Comparison of ENCODE assay signal across 9 cellular contexts in the genomic region with DNA sequence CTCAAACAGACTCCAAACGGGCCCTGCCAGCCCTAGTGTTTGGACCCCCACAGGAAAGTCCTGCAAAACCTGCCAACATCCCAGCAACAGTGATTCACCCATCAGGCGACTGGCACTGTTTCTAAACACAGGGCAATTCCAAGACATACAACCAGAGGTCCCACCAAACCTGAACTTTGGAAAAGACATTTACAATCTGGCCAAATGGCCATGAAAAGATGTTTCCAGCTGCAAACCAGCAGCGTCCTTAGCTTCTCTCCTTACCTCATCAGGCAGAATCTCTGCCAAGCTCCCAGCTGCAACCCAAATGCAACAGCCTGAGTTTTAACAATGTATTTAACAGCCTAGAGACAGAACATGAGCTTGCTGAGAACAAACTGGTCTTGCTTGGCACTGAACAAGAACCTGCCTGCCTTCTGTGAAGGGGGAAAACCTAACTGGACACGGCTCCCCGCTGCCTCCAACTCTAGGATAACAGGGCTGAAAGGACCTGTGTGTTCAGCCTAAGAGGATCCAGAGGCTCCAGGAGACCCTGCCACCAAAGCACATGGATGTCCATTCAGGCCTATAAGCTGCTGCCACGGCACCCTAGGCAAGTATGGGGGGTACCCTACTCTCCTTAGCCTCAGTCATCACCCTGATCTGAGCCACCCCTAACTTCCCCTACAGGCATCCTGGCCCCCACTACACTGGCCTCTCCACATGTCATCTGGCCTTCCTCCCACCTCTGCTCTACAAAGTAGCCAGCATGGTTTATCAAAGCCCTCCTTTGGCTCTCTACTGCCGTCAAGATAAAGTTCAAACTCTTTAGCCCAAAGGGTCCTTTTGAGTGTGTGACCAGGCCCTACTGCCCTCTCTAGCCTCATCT. TPM values are rescaled to one million over a fixed set of nuclear protein-coding genes. Genes with fewer than 3 reads are reported as not detected.
DNase-seq lines count a peak whose midpoint lies in the region; ATAC-seq and TF ChIP-seq lines count a peak whose summit lies in the region.
"Had no signal": no experiment of that assay in that cellular context is flagged by ENCODE, and none has a peak within 500 bp of the region (broad histone marks: within the 10 kb centered on the region; RNA-seq: fewer than 3 reads in every experiment).

No MANE protein-coding gene starts in this region.

- in situ Hi-C loops in IMR-90 (cut with MboI; ENCODE audit: low sequenced_read_pairs): no loop called here

- no peak overlapping the region for H3K27ac Mint-ChIP-seq in CD14-positive monocyte
- no peak overlapping the region for H3K27ac Mint-ChIP-seq in activated CD8-positive, alpha-beta T cell treated with anti-CD3 and anti-CD28 coated beads for 36 hours
- no peak overlapping the region for H3K27ac Mint-ChIP-seq in activated T-helper 1 cell treated with anti-CD3 and anti-CD28 coated beads, Interleukin-12 subunit alpha, Interleukin-12 subunit beta, Interleukin-2, Interleukin-4 antibody, amounts not matched to agents 30 ng/mL and 10 ng/mL and 1 ng/mL, durations not matched to agents 14 hours and 24 hours and 36 hours

- H2BK20ac ChIP-seq in IMR-90 (ENCODE audit: low read depth, low read length): no peak overlapping the region

- TF ChIP-seq POLR2A in IMR-90 (IDR thresholded peaks at IDR 0.05; ENCODE audit: low read depth, low read length): no peak
- TF ChIP-seq POLR2A in ovary (IDR thresholded peaks at IDR 0.05): no peak

- H2BK120ac ChIP-seq in IMR-90 (ENCODE audit: low read depth, low read length): no peak overlapping the region

- POLR2A ChIA-PET in IMR-90 (lab: Charles Lee; ENCODE audit: unreplicated experiment): no interaction called here
- POLR2A ChIA-PET in activated CD8-positive, alpha-beta T cell treated with anti-CD3 and anti-CD28 coated beads for 36 hours (lab: Charles Lee): no interaction called here

- H3K4me1 ChIP-seq in IMR-90 (ENCODE audit: control insufficient read depth, insufficient read depth, low read length) (peaks cover 42% of the 10 kb centered on the region), ovary (ENCODE audit: insufficient read depth) (peaks cover 10% of the 10 kb centered on the region)

- no peak overlapping the region for H2BK15ac ChIP-seq in IMR-90 (ENCODE audit: low read depth, low read length)

- H3K23ac ChIP-seq in IMR-90 (ENCODE audit: low read depth, low read length): peak overlapping the region; percentile 60; the same call in 1 of the 2 replicates

- 50% methylated on average over 2 of the region's 7 CpGs; no CpG with 5 or more reads in 1 of the 2 experiments for WGBS in IMR-90 (ENCODE audit: extremely low coverage in 2 of 2, insufficient read length in 1 of 2), 2 experiments
- WGBS in ovary, 3 donors: 20 to 22% (median 22%) methylated on average over 7 of the region's 7 CpGs

- CTCF ChIA-PET in IMR-90 (lab: Yijun Ruan, JAX): interaction anchor here (0.8 to 1.0 kb wide), 2 partner anchors 32 to 42 kb away, joined by 3 to 4 read pairs; no protein-coding TSS in a partner anchor
- CTCF ChIA-PET in activated CD8-positive, alpha-beta T cell treated with anti-CD3 and anti-CD28 coated beads for 36 hours (lab: Charles Lee): interaction anchor here (8.8 kb wide), 1 partner anchor 17 kb away, joined by 65 read pairs; no protein-coding TSS in a partner anchor

- peaks cover 13 to 24% (median 21%) of the 10 kb centered on the region in 3 donors for H3K27me3 Mint-ChIP-seq in CD14-positive monocyte (ENCODE audit: low read depth in 3 of 3)
- peaks cover 7% of the 10 kb centered on the region for H3K27me3 Mint-ChIP-seq in activated CD8-positive, alpha-beta T cell treated with anti-CD3 and anti-CD28 coated beads for 36 hours
- peaks cover 4% of the 10 kb centered on the region for H3K27me3 Mint-ChIP-seq in activated T-helper 1 cell treated with anti-CD3 and anti-CD28 coated beads, Interleukin-12 subunit alpha, Interleukin-12 subunit beta, Interleukin-2, Interleukin-4 antibody, amounts not matched to agents 30 ng/mL and 10 ng/mL and 1 ng/mL, durations not matched to agents 14 hours and 24 hours and 36 hours (ENCODE audit: insufficient read depth)

- peak overlapping the region; percentile 1; the same call in 1 of the 2 replicates for H3K18ac ChIP-seq in IMR-90 (ENCODE audit: low read depth, low read length)

- H2AFZ ChIP-seq in IMR-90 (replicated peaks; ENCODE audit: low read length, poor library complexity): no peak overlapping the region

- peaks cover 48 to 94% of the 10 kb centered on the region in 2 experiments for H3K79me1 ChIP-seq in IMR-90 (ENCODE audit: low read depth in 1 of 2, low read length in 2 of 2)

- intact Hi-C loops in CD14-positive monocyte (cut with micrococcal nuclease) (no loop called here), IMR-90 (cut with micrococcal nuclease) (no loop called here), ovary (cut with DNase I) (loop anchor here in 1 of 4 donors (10.0 kb wide), 1 partner anchor 73 kb away; a partner anchor contains a TSS)
- intact Hi-C loops in activated CD8-positive, alpha-beta T cell treated with anti-CD3 and anti-CD28 coated beads for 36 hours (cut with micrococcal nuclease): no loop called here
- intact Hi-C loops in activated T-helper 1 cell treated with anti-CD3 and anti-CD28 coated beads, Interleukin-12 subunit alpha, Interleukin-12 subunit beta, Interleukin-2, Interleukin-4 antibody, amounts not matched to agents 30 ng/mL and 10 ng/mL and 1 ng/mL, durations not matched to agents 14 hours and 24 hours and 36 hours (cut with micrococcal nuclease): no loop called here

- no peak overlapping the region for H4K91ac ChIP-seq in IMR-90 (ENCODE audit: insufficient read depth, low read depth, low read length)

- H4K8ac ChIP-seq in IMR-90 (ENCODE audit: low read depth in 2 of 2, low read length in 2 of 2): no peak overlapping the region

- no peak overlapping the region for H3K4me3 Mint-ChIP-seq in CD14-positive monocyte
- no peak overlapping the region for H3K4me3 Mint-ChIP-seq in activated CD8-positive, alpha-beta T cell treated with anti-CD3 and anti-CD28 coated beads for 36 hours
- no peak overlapping the region for H3K4me3 Mint-ChIP-seq in activated T-helper 1 cell treated with anti-CD3 and anti-CD28 coated beads, Interleukin-12 subunit alpha, Interleukin-12 subunit beta, Interleukin-2, Interleukin-4 antibody, amounts not matched to agents 30 ng/mL and 10 ng/mL and 1 ng/mL, durations not matched to agents 14 hours and 24 hours and 36 hours

- no peaks in the 10 kb centered on the region for H3K36me3 Mint-ChIP-seq in CD14-positive monocyte
- no peaks in the 10 kb centered on the region for H3K36me3 Mint-ChIP-seq in activated CD8-positive, alpha-beta T cell treated with anti-CD3 and anti-CD28 coated beads for 36 hours (ENCODE audit: low read depth)
- H3K36me3 Mint-ChIP-seq in activated T-helper 1 cell treated with anti-CD3 and anti-CD28 coated beads, Interleukin-12 subunit alpha, Interleukin-12 subunit beta, Interleukin-2, Interleukin-4 antibody, amounts not matched to agents 30 ng/mL and 10 ng/mL and 1 ng/mL, durations not matched to agents 14 hours and 24 hours and 36 hours (ENCODE audit: low read depth): peaks cover 40% of the 10 kb centered on the region

- H4K20me1 ChIP-seq in IMR-90 (ENCODE audit: insufficient read depth, low read length): peaks cover 64% of the 10 kb centered on the region

- H3K4me3 ChIP-seq in IMR-90 (ENCODE audit: insufficient read depth, low read depth, low read length) (no peak overlapping the region), ovary (no peak overlapping the region)

- no peak overlapping the region for H3K56ac ChIP-seq in IMR-90 (ENCODE audit: extremely low read depth, insufficient read depth, low read length)

- H4K5ac ChIP-seq in IMR-90 (ENCODE audit: low read depth, low read length): no peak overlapping the region; the same call in 1 of the 2 replicates

- H3K27ac ChIP-seq in IMR-90 (ENCODE audit: insufficient read depth, low read length): peak overlapping the region; percentile 64; the same call in 1 of the 2 replicates
- H3K27ac ChIP-seq in ovary: no peak overlapping the region

- H3K9me3 Mint-ChIP-seq in CD14-positive monocyte: peaks cover 0 to 3% (median 0%) of the 10 kb centered on the region in 7 donors
- no peaks in the 10 kb centered on the region for H3K9me3 Mint-ChIP-seq in activated CD8-positive, alpha-beta T cell treated with anti-CD3 and anti-CD28 coated beads for 36 hours
- H3K9me3 Mint-ChIP-seq in activated T-helper 1 cell treated with anti-CD3 and anti-CD28 coated beads, Interleukin-12 subunit alpha, Interleukin-12 subunit beta, Interleukin-2, Interleukin-4 antibody, amounts not matched to agents 30 ng/mL and 10 ng/mL and 1 ng/mL, durations not matched to agents 14 hours and 24 hours and 36 hours: no peaks in the 10 kb centered on the region

- H3K14ac ChIP-seq in IMR-90 (replicated peaks; ENCODE audit: low read depth, low read length): peak overlapping the region; percentile 42; the same call in 1 of the 2 replicates

- no peaks in the 10 kb centered on the region for H3K9me3 ChIP-seq in IMR-90 (ENCODE audit: control insufficient read depth, insufficient read depth, low read length)
- no peaks in the 10 kb centered on the region for H3K9me3 ChIP-seq in ovary

- peaks cover 14% of the 10 kb centered on the region for H3K36me3 ChIP-seq in IMR-90 (ENCODE audit: control insufficient read depth, insufficient read depth, low read length)
- no peaks in the 10 kb centered on the region for H3K36me3 ChIP-seq in ovary

- TF ChIP-seq CTCF in CD14-positive monocyte (IDR thresholded peaks at IDR 0.05) (no peak), IMR-90 (conservative IDR thresholded peaks at IDR 0.05; ENCODE audit: low read depth, low read length) (peak; percentile 30), ovary (IDR thresholded peaks at IDR 0.05) (no peak)
- TF ChIP-seq CTCF in activated CD8-positive, alpha-beta T cell treated with anti-CD3 and anti-CD28 coated beads for 36 hours (IDR thresholded peaks at IDR 0.05): no peak

- peaks cover 5% of the 10 kb centered on the region for H3K4me1 Mint-ChIP-seq in CD14-positive monocyte
- peaks cover 10% of the 10 kb centered on the region for H3K4me1 Mint-ChIP-seq in activated CD8-positive, alpha-beta T cell treated with anti-CD3 and anti-CD28 coated beads for 36 hours (ENCODE audit: low read depth)
- peaks cover 35% of the 10 kb centered on the region for H3K4me1 Mint-ChIP-seq in activated T-helper 1 cell treated with anti-CD3 and anti-CD28 coated beads, Interleukin-12 subunit alpha, Interleukin-12 subunit beta, Interleukin-2, Interleukin-4 antibody, amounts not matched to agents 30 ng/mL and 10 ng/mL and 1 ng/mL, durations not matched to agents 14 hours and 24 hours and 36 hours (ENCODE audit: low read depth)

- H3K27me3 ChIP-seq in IMR-90 (ENCODE audit: control insufficient read depth, insufficient read depth, low read length): no peaks in the 10 kb centered on the region
- H3K27me3 ChIP-seq in ovary: no peaks in the 10 kb centered on the region

- no peak overlapping the region for H2AK9ac ChIP-seq in IMR-90 (replicated peaks; ENCODE audit: low read depth, low read length, poor library complexity)

- no peak for TF ChIP-seq EP300 in ovary (IDR thresholded peaks at IDR 0.05)

- peak overlapping the region; percentile 11; the same call in 1 of the 2 replicates for H3K4me2 ChIP-seq in IMR-90 (ENCODE audit: low read depth, low read length)

- no peak overlapping the region for H2BK5ac ChIP-seq in IMR-90 (ENCODE audit: low read depth, low read length, poor library complexity, severe bottlenecking)

- dilution Hi-C loops in IMR-90 (cut with HindIII; ENCODE audit: low sequenced_read_pairs, unreplicated experiment): no loop called here

- TF ChIP-seq RAD21 in IMR-90 (IDR thresholded peaks at IDR 0.05; ENCODE audit: low read length): no peak

- H2AK5ac ChIP-seq in IMR-90 (ENCODE audit: low read depth, low read length): peak overlapping the region; percentile 31; the same call in 1 of the 2 replicates

- 0 out of 2 replicates have a peak overlapping the region, but pooled peaks have one; percentile 10 for H3K4ac ChIP-seq in IMR-90 (ENCODE audit: low read depth, low read length)

- DNase-seq in CD14-positive monocyte (ENCODE audit: low spot score) (peak; percentile 8), IMR-90 (peak; percentile 87), fibroblast of gingiva (ENCODE audit: low read depth) (peak; percentile 93), ovary (peak; percentile 67 to 80 (median 72)), NOMO-1 treated with DMSO at 0.1 percent for 48 hours (lab: John Stamatoyannopoulos, UW; ENCODE audit: unreplicated experiment) (no peak)
- no peak for DNase-seq in activated CD8-positive, alpha-beta T cell treated with anti-CD3 and anti-CD28 coated beads for 36 hours
- DNase-seq in activated CD4-positive, alpha-beta T cell treated with anti-CD3 and anti-CD28 coated beads for 48 hours: no peak
- no peak for DNase-seq in activated T-helper 1 cell treated with anti-CD3 and anti-CD28 coated beads, Interleukin-12 subunit alpha, Interleukin-12 subunit beta, Interleukin-2, Interleukin-4 antibody, amounts not matched to agents 30 ng/mL and 10 ng/mL and 1 ng/mL, durations not matched to agents 14 hours and 24 hours and 36 hours (ENCODE audit: low spot score)
- DNase-seq: DND-41 had no signal

- BruUV-seq in IMR-90 (replicated peaks; lab: Mats Ljungman, UMichigan): no TSS peak

- H3K9me1 ChIP-seq in IMR-90 (ENCODE audit: insufficient read depth, low read length): peaks cover 55% of the 10 kb centered on the region

- ATAC-seq in IMR-90 (ENCODE audit: low read depth): peak; percentile 50
- ATAC-seq in activated CD8-positive, alpha-beta T cell treated with anti-CD3 and anti-CD28 coated beads for 36 hours: no peak

- peak overlapping the region; percentile 3; the same call in 1 of the 2 replicates for H3K9ac ChIP-seq in IMR-90 (ENCODE audit: low read depth, low read length)

RNA-seq across cellular contexts. Expression of a gene that starts 5.6 kb away (rescaled TPM):
- polyA plus RNA-seq in CD14-positive monocyte: under 1 TPM; 0.45 to 0.99 TPM
- 190 and 225 TPM in 2 replicates for total RNA-seq in IMR-90 (2012; rRNA removed)
- polyA plus RNA-seq in IMR-90 (2012; rRNA removed): 184 and 186 TPM in 2 replicates
- 144 and 191 TPM in 2 replicates for polyA plus RNA-seq in IMR-90 (2012; cell fraction: cytosol; rRNA removed)
- polyA plus RNA-seq in IMR-90 (2012; cell fraction: nucleus; rRNA removed; ENCODE audit: low replicate concordance): 99.1 and 183 TPM in 2 replicates
- total RNA-seq in ovary: 10 to 100 TPM in 5 of 7 donors, 1 to 10 TPM in 2; 3.9 to 36.9 (median 15.4) TPM
- polyA plus RNA-seq in ovary: 10 to 100 TPM in 1 of 2 donors, 1 to 10 TPM in 1; 4.6 to 25.8 TPM
- total RNA-seq in activated CD8-positive, alpha-beta T cell treated with anti-CD3 and anti-CD28 coated beads for 36 hours: 10 to 100 TPM; 17.3 to 18.6 TPM
- 48.7 and 49.4 TPM in 2 replicates for total RNA-seq in activated T-helper 1 cell treated with anti-CD3 and anti-CD28 coated beads, Interleukin-12 subunit alpha, Interleukin-12 subunit beta, Interleukin-2, Interleukin-4 antibody, amounts not matched to agents 30 ng/mL and 10 ng/mL and 1 ng/mL, durations not matched to agents 14 hours and 24 hours and 36 hours

RNA-seq across cellular contexts. Expression of a gene that starts 35.5 kb away (rescaled TPM):
- polyA plus RNA-seq in CD14-positive monocyte (not detected), IMR-90 (2012; rRNA removed) (214 and 225 TPM in 2 replicates), ovary (10 to 100 TPM in 1 of 2 donors, 1 to 10 TPM in 1; 3.4 to 25.9 TPM)
- total RNA-seq in IMR-90 (2012; rRNA removed) (61.1 and 97.5 TPM in 2 replicates), ovary (10 to 100 TPM; 17.9 to 63.4 (median 45.4) TPM)
- 62.0 and 132 TPM in 2 replicates for polyA plus RNA-seq in IMR-90 (2012; cell fraction: cytosol; rRNA removed)
- polyA plus RNA-seq in IMR-90 (2012; cell fraction: nucleus; rRNA removed; ENCODE audit: low replicate concordance): 199 and 416 TPM in 2 replicates
- not detected for total RNA-seq in activated CD8-positive, alpha-beta T cell treated with anti-CD3 and anti-CD28 coated beads for 36 hours
- total RNA-seq in activated T-helper 1 cell treated with anti-CD3 and anti-CD28 coated beads, Interleukin-12 subunit alpha, Interleukin-12 subunit beta, Interleukin-2, Interleukin-4 antibody, amounts not matched to agents 30 ng/mL and 10 ng/mL and 1 ng/mL, durations not matched to agents 14 hours and 24 hours and 36 hours: 1.4 and 2.0 TPM in 2 replicates

Comparison
In these comparisons a context has a peak if more than half of its experiments do, and no peak if none do; other contexts are left out.
1. DNase-seq: peak in CD14-positive monocyte (single experiment), IMR-90 (single experiment), fibroblast of gingiva (single experiment) and ovary (5 of 5); none in activated CD8-positive, alpha-beta T cell treated with anti-CD3 and anti-CD28 coated beads for 36 hours (single experiment), activated CD4-positive, alpha-beta T cell treated with anti-CD3 and anti-CD28 coated beads for 48 hours (single experiment), activated T-helper 1 cell treated with anti-CD3 and anti-CD28 coated beads, Interleukin-12 subunit alpha, Interleukin-12 subunit beta, Interleukin-2, Interleukin-4 antibody, amounts not matched to agents 30 ng/mL and 10 ng/mL and 1 ng/mL, durations not matched to agents 14 hours and 24 hours and 36 hours (single experiment) and NOMO-1 treated with DMSO at 0.1 percent for 48 hours (single experiment).